Comparison of ENCODE assay signal across 1 cellular context in genomic region chr10:116055252-116055918, GRCh38.
TF ChIP-seq lines count a peak whose summit lies in the region.

No MANE protein-coding gene starts in this region.

TF ChIP-seq in H1, 55 proteins besides CTCF, POLR2A, EP300 and RAD21 (continued from another document):
- TF ChIP-seq ASH2L (IDR thresholded peaks at IDR 0.05; ENCODE audit: low read length) (no peak), BACH1 (IDR thresholded peaks at IDR 0.05; ENCODE audit: low read length) (no peak), POLR2AphosphoS5 (IDR thresholded peaks at IDR 0.05; ENCODE audit: low read depth, low read length) (no peak), BCL11A (IDR thresholded peaks at IDR 0.05; ENCODE audit: low read depth in 2 of 2, low read length in 2 of 2) (no peak), EZH2 (IDR thresholded peaks at IDR 0.05; ENCODE audit: low read depth, low read length, severe bottlenecking) (no peak), SIRT6 (IDR thresholded peaks at IDR 0.05; ENCODE audit: low read length) (no peak), SIX5 (IDR thresholded peaks at IDR 0.05; ENCODE audit: low read depth, low read length) (no peak), CEBPB (IDR thresholded peaks at IDR 0.05; ENCODE audit: low read depth, low read length) (no peak)
